Comparison of ENCODE assay signal across 1 cellular context in the genomic region with DNA sequence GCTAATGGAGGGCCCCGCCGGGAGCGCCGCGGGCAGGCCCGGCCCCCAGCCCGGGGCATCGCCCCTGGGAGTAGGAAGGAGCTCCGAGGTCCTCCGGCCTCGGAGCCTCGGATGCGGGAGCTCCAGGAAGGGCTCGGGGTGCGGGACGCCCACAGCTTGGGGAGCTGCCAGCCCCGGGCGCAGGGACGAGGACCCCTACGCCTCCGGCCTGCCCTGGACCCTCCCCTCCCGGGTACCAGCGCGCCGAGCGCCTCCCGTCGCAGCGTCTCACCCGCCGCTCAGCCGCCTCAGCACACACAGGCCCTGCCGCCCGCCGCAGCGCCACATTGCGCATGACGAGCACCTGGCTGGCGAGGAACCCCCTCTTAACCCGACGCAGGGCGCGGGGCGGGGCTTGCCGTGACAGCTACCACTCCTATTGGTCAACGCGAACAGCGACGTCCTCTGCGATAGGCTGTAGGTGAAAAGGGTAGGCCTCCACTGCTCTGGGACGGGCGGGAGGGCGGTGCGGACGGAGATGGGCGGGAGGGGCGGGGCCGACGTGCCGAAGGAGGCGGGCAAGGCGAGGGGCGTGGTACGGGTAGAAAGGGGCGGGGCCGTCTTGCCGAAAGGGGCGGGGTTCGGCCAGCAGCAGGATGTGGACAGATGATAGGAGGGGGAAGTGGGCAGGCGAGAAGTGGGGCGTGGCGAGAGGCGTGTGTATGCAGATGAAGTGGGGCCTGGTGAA.
TF ChIP-seq lines count a peak whose summit lies in the region.

A gene with protein sequence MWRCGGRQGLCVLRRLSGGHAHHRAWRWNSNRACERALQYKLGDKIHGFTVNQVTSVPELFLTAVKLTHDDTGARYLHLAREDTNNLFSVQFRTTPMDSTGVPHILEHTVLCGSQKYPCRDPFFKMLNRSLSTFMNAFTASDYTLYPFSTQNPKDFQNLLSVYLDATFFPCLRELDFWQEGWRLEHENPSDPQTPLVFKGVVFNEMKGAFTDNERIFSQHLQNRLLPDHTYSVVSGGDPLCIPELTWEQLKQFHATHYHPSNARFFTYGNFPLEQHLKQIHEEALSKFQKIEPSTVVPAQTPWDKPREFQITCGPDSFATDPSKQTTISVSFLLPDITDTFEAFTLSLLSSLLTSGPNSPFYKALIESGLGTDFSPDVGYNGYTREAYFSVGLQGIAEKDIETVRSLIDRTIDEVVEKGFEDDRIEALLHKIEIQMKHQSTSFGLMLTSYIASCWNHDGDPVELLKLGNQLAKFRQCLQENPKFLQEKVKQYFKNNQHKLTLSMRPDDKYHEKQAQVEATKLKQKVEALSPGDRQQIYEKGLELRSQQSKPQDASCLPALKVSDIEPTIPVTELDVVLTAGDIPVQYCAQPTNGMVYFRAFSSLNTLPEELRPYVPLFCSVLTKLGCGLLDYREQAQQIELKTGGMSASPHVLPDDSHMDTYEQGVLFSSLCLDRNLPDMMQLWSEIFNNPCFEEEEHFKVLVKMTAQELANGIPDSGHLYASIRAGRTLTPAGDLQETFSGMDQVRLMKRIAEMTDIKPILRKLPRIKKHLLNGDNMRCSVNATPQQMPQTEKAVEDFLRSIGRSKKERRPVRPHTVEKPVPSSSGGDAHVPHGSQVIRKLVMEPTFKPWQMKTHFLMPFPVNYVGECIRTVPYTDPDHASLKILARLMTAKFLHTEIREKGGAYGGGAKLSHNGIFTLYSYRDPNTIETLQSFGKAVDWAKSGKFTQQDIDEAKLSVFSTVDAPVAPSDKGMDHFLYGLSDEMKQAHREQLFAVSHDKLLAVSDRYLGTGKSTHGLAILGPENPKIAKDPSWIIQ (minus strand): TSS at position 337 of the 727 bp plus-strand sequence. CDS start 10 bp downstream, at position 327.

TF ChIP-seq in HepG2, 621 proteins besides CTCF, POLR2A, EP300 and RAD21 (continued from another document and continues in another):
- TF ChIP-seq FOXK1 (CRISPR knock-in tag; IDR thresholded peaks at IDR 0.05; ENCODE audit: borderline replicate concordance, low read depth) (peak; percentile 48; the same call in 1 of the 2 replicates), PAF1 (CRISPR knock-in tag; IDR thresholded peaks at IDR 0.05) (no peak), ZNF264 (CRISPR knock-in tag; IDR thresholded peaks at IDR 0.05) (0 out of 2 replicates have a peak, but pooled peaks have one; percentile 19), KLF15 (CRISPR knock-in tag; IDR thresholded peaks at IDR 0.05; ENCODE audit: borderline replicate concordance) (peak; percentile 66; the same call in 1 of the 2 replicates), ZIK1 (CRISPR knock-in tag; IDR thresholded peaks at IDR 0.05; ENCODE audit: borderline replicate concordance, low read depth) (peak; percentile 88; the same call in 1 of the 2 replicates), SALL1 (CRISPR knock-in tag; IDR thresholded peaks at IDR 0.05) (peak; percentile 83), HOXA5 (CRISPR knock-in tag; IDR thresholded peaks at IDR 0.05) (peak; percentile 73; the same call in 1 of the 2 replicates), TEAD3 (CRISPR knock-in tag; optimal IDR thresholded peaks at IDR 0.05; ENCODE audit: borderline replicate concordance) (no peak), BORCS8-MEF2B (CRISPR knock-in tag; IDR thresholded peaks at IDR 0.05) (peak; percentile 75; the same call in 1 of the 2 replicates), ZNF17 (CRISPR knock-in tag; IDR thresholded peaks at IDR 0.05) (no peak), ZNF543 (CRISPR knock-in tag; IDR thresholded peaks at IDR 0.05) (peak; percentile 73; the same call in 1 of the 2 replicates), SKI (IDR thresholded peaks at IDR 0.05; ENCODE audit: partially characterized antibody) (peak; percentile 37), KLF16 (CRISPR knock-in tag; IDR thresholded peaks at IDR 0.05) (peak in 1 of 2 experiments; percentile 51; a peak in 1 of 4 replicates), KLF13 (CRISPR knock-in tag; IDR thresholded peaks at IDR 0.05) (no peak), AHR (CRISPR knock-in tag; IDR thresholded peaks at IDR 0.05) (no peak), TSC22D2 (CRISPR knock-in tag; IDR thresholded peaks at IDR 0.05; ENCODE audit: borderline replicate concordance) (peak; percentile 49; the same call in 1 of the 2 replicates), STAG1 (CRISPR knock-in tag; IDR thresholded peaks at IDR 0.05) (no peak), RARA (CRISPR knock-in tag; IDR thresholded peaks at IDR 0.05) (peak; percentile 28; the same call in 1 of the 2 replicates), NRL (CRISPR knock-in tag; IDR thresholded peaks at IDR 0.05; ENCODE audit: borderline replicate concordance) (0 out of 2 replicates have a peak, but pooled peaks have one; percentile 24), MYNN (CRISPR knock-in tag; IDR thresholded peaks at IDR 0.05; ENCODE audit: low read depth) (no peak), ELF1 (CRISPR knock-in tag; IDR thresholded peaks at IDR 0.05) (0 out of 2 replicates have a peak, but pooled peaks have one; percentile 21), BCL6 (CRISPR knock-in tag; IDR thresholded peaks at IDR 0.05) (peak; percentile 20; the same call in 1 of the 2 replicates), PHF20 (CRISPR knock-in tag; IDR thresholded peaks at IDR 0.05) (peak; percentile 62), PAX8 (CRISPR knock-in tag; IDR thresholded peaks at IDR 0.05; ENCODE audit: borderline replicate concordance) (no peak), TAF1 (CRISPR knock-in tag; IDR thresholded peaks at IDR 0.05) (peak; percentile 95), HOXD1 (CRISPR knock-in tag; IDR thresholded peaks at IDR 0.05) (no peak), FOXJ3 (CRISPR knock-in tag; IDR thresholded peaks at IDR 0.05; ENCODE audit: borderline replicate concordance) (no peak), TMF1 (CRISPR knock-in tag; IDR thresholded peaks at IDR 0.05; ENCODE audit: low read depth) (peak; percentile 68; the same call in 1 of the 2 replicates), ZNF792 (CRISPR knock-in tag; IDR thresholded peaks at IDR 0.05) (peak; percentile 60; the same call in 1 of the 2 replicates), ZZZ3 (CRISPR knock-in tag; IDR thresholded peaks at IDR 0.05; ENCODE audit: borderline replicate concordance) (peak; percentile 52; the same call in 1 of the 2 replicates), ZNF772 (CRISPR knock-in tag; IDR thresholded peaks at IDR 0.05) (peak; percentile 22; the same call in 1 of the 2 replicates), RXRA (CRISPR knock-in tag; IDR thresholded peaks at IDR 0.05) (peak; percentile 35; the same call in 1 of the 2 replicates), ZNF589 (CRISPR knock-in tag; conservative IDR thresholded peaks at IDR 0.05) (peak; percentile 70; the same call in 1 of the 2 replicates), KDM6A (CRISPR knock-in tag; IDR thresholded peaks at IDR 0.05; ENCODE audit: low read depth) (no peak)
- TF ChIP-seq, protein P1, sequence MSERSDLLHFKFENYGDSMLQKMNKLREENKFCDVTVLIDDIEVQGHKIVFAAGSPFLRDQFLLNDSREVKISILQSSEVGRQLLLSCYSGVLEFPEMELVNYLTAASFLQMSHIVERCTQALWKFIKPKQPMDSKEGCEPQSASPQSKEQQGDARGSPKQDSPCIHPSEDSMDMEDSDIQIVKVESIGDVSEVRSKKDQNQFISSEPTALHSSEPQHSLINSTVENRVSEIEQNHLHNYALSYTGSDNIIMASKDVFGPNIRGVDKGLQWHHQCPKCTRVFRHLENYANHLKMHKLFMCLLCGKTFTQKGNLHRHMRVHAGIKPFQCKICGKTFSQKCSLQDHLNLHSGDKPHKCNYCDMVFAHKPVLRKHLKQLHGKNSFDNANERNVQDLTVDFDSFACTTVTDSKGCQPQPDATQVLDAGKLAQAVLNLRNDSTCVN (CRISPR knock-in tag; IDR thresholded peaks at IDR 0.05; ENCODE audit: borderline replicate concordance): peak; percentile 70; the same call in 1 of the 2 replicates
- TF ChIP-seq, protein P2, sequence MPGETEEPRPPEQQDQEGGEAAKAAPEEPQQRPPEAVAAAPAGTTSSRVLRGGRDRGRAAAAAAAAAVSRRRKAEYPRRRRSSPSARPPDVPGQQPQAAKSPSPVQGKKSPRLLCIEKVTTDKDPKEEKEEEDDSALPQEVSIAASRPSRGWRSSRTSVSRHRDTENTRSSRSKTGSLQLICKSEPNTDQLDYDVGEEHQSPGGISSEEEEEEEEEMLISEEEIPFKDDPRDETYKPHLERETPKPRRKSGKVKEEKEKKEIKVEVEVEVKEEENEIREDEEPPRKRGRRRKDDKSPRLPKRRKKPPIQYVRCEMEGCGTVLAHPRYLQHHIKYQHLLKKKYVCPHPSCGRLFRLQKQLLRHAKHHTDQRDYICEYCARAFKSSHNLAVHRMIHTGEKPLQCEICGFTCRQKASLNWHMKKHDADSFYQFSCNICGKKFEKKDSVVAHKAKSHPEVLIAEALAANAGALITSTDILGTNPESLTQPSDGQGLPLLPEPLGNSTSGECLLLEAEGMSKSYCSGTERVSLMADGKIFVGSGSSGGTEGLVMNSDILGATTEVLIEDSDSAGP (CRISPR knock-in tag; IDR thresholded peaks at IDR 0.05; ENCODE audit: borderline replicate concordance): peak; percentile 63; the same call in 1 of the 2 replicates
- TF ChIP-seq, protein P3, sequence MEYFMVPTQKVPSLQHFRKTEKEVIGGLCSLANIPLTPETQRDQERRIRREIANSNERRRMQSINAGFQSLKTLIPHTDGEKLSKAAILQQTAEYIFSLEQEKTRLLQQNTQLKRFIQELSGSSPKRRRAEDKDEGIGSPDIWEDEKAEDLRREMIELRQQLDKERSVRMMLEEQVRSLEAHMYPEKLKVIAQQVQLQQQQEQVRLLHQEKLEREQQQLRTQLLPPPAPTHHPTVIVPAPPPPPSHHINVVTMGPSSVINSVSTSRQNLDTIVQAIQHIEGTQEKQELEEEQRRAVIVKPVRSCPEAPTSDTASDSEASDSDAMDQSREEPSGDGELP (IDR thresholded peaks at IDR 0.05; ENCODE audit: borderline replicate concordance, low read depth): peak; percentile 66; the same call in 1 of the 2 replicates
- TF ChIP-seq, protein P4, sequence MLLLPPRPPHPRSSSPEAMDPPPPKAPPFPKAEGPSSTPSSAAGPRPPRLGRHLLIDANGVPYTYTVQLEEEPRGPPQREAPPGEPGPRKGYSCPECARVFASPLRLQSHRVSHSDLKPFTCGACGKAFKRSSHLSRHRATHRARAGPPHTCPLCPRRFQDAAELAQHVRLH (CRISPR knock-in tag; IDR thresholded peaks at IDR 0.05; ENCODE audit: borderline replicate concordance, low read depth): peak; percentile 29; the same call in 1 of the 2 replicates
- TF ChIP-seq, protein P5, sequence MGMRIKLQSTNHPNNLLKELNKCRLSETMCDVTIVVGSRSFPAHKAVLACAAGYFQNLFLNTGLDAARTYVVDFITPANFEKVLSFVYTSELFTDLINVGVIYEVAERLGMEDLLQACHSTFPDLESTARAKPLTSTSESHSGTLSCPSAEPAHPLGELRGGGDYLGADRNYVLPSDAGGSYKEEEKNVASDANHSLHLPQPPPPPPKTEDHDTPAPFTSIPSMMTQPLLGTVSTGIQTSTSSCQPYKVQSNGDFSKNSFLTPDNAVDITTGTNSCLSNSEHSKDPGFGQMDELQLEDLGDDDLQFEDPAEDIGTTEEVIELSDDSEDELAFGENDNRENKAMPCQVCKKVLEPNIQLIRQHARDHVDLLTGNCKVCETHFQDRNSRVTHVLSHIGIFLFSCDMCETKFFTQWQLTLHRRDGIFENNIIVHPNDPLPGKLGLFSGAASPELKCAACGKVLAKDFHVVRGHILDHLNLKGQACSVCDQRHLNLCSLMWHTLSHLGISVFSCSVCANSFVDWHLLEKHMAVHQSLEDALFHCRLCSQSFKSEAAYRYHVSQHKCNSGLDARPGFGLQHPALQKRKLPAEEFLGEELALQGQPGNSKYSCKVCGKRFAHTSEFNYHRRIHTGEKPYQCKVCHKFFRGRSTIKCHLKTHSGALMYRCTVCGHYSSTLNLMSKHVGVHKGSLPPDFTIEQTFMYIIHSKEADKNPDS (CRISPR knock-in tag; IDR thresholded peaks at IDR 0.05): no peak
- TF ChIP-seq, protein P6, sequence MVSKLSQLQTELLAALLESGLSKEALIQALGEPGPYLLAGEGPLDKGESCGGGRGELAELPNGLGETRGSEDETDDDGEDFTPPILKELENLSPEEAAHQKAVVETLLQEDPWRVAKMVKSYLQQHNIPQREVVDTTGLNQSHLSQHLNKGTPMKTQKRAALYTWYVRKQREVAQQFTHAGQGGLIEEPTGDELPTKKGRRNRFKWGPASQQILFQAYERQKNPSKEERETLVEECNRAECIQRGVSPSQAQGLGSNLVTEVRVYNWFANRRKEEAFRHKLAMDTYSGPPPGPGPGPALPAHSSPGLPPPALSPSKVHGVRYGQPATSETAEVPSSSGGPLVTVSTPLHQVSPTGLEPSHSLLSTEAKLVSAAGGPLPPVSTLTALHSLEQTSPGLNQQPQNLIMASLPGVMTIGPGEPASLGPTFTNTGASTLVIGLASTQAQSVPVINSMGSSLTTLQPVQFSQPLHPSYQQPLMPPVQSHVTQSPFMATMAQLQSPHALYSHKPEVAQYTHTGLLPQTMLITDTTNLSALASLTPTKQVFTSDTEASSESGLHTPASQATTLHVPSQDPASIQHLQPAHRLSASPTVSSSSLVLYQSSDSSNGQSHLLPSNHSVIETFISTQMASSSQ (IDR thresholded peaks at IDR 0.05; ENCODE audit: low read depth): no peak
- TF ChIP-seq, protein P6 (CRISPR knock-in tag; IDR thresholded peaks at IDR 0.05; ENCODE audit: borderline replicate concordance): 0 out of 2 replicates have a peak, but pooled peaks have one; percentile 19
